20 cellular contexts compared by ENCODE assay signal in genomic region chr5:3994635-3995034, GRCh38.
"Had no signal": no experiment of that assay in that cellular context is flagged by ENCODE, and none has a peak within 500 bp of the region (broad histone marks: within the 10 kb centered on the region; RNA-seq: fewer than 3 reads in every experiment).

No MANE protein-coding gene starts in this region.

- H3K4me1 ChIP-seq: esophagus squamous epithelium, vagina had no signal

- ATAC-seq: activated CD8-positive, alpha-beta T cell treated with anti-CD3 and anti-CD28 coated beads for 36 hours; left lobe of liver; stimulated activated naive CD8-positive, alpha-beta T cell treated with anti-CD3 and anti-CD28 coated beads, Interleukin-15, Interleukin-2, amounts not matched to agents 100 U/mL and 50 U/mL, for 24 hours had no signal

- H3K27me3 ChIP-seq: esophagus squamous epithelium, vagina had no signal

- H3K4me3 ChIP-seq: esophagus squamous epithelium, vagina had no signal

- H3K36me3 ChIP-seq: esophagus squamous epithelium, vagina had no signal

- DNase-seq: activated CD4-positive, alpha-beta T cell treated with anti-CD3 and anti-CD28 coated beads for 48 hours; activated CD4-positive, CD25-positive, alpha-beta regulatory T cell; activated CD8-positive, alpha-beta T cell treated with anti-CD3 and anti-CD28 coated beads for 36 hours; activated naive CD4-positive, alpha-beta T cell treated with Interleukin-2 at 50 U/mL for 16 hours; activated naive CD8-positive, alpha-beta T cell treated with anti-CD3 and anti-CD28 coated beads, Interleukin-2, amount 10 ng/mL, durations not matched to agents 7 days and 5 days; activated T-cell treated with anti-CD3 and anti-CD28 coated beads, Interleukin-2, amount 50 U/mL, for 1 hour; amygdala; cerebellar nuclear complex; effector CD8-positive, alpha-beta T cell; esophagus squamous epithelium; foreskin fibroblast; hypothalamus; islet precursor cell; occipital lobe; retina; stimulated activated CD4-positive, alpha-beta T cell treated with anti-CD3 and anti-CD28 coated beads, Interleukin-2, amount 100 ng/mL, for 24 hours; stimulated activated naive CD8-positive, alpha-beta T cell treated with anti-CD3 and anti-CD28 coated beads, Interleukin-15, Interleukin-2, amounts not matched to agents 100 U/mL and 50 U/mL, for 24 hours; trophoblast cell had no signal

- H3K27ac ChIP-seq: esophagus squamous epithelium, vagina had no signal
